Comparison of ENCODE assay signal across 1 cellular context in the genomic region with DNA sequence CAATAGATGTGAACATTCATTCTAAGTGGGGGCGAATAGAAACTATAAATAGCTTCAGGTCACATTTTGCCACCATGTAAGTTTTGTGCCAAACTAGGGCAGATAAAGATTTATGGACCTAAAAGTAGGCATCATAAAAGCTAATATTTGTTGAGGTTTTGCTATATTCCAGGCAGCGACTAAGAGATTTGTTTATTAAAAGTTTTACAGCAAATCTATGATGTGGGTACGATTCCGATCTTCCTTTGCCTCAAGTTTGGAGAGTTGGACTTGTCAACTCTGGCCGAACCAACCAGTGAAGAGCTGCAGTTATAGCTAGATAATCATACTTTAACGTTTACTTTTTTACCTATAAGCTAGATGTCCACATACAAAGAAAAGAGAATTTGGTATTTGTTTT.
TF ChIP-seq lines count a peak whose summit lies in the region.

No MANE protein-coding gene starts in this region.

TF ChIP-seq in HEK293, 187 proteins besides CTCF, POLR2A, EP300 and RAD21 (continued from another document):
- TF ChIP-seq ZBTB21 (tag by site-specific recombination; IDR thresholded peaks at IDR 0.05) (no peak), IKZF3 (tag by site-specific recombination; IDR thresholded peaks at IDR 0.05) (no peak), ZNF24 (tag by site-specific recombination; IDR thresholded peaks at IDR 0.05) (no peak), ZNF76 (tag by site-specific recombination; IDR thresholded peaks at IDR 0.05; ENCODE audit: borderline replicate concordance, low read depth) (no peak)
